Comparison of ENCODE assay signal across 12 cellular contexts in the genomic region with DNA sequence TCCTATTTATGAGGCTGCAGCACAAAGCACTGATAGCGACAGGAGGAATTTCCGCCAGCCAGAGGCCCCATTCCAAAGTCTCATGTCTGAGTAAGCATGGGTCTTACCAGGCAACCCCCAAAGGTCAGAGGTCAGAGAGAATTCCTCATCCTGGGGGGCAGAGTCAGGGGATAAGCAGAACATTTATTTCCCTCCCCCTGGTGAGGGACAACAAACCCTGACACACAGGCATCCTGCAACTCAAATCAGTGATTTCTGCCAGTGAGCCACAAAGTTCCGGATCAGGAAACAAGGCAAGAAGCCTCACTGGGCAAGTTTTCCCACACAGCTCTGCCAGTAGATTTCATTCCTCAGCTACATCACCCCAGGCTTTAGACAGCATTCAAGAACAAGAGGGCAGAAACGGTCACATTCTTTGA. TPM values are rescaled to one million over a fixed set of nuclear protein-coding genes. Genes with fewer than 3 reads are reported as not detected.
A peak's percentile ranks its signal among the peaks of the same experiment; 100 is the strongest.
DNase-seq lines count a peak whose midpoint lies in the region; TF ChIP-seq lines count a peak whose summit lies in the region.
"Had no signal": no experiment of that assay in that cellular context is flagged by ENCODE, and none has a peak within 500 bp of the region (broad histone marks: within the 10 kb centered on the region; RNA-seq: fewer than 3 reads in every experiment).

No MANE protein-coding gene starts in this region.

- peak; percentile 28 for DNase-seq in AG08396 (ENCODE audit: low spot score)
- DNase-seq in PC-9, result peak; percentile 39 to 83
- DNase-seq in fibroblast of peridontal ligament (ENCODE audit: extremely low read depth), result peak; percentile 80
- DNase-seq in globus pallidus (ENCODE audit: low spot score), result no peak
- no peak for DNase-seq in OCI-M1 (lab: John Stamatoyannopoulos, UW)
- DNase-seq in HAP-1 (ENCODE audit: low spot score in 2 of 2), result no peak
- no peak for DNase-seq in H7
- DNase-seq: KG1; NCI-H524 treated with DMSO at 0.1 percent for 48 hours; stimulated activated naive CD4-positive, alpha-beta T cell treated with Interleukin-2 at 50 U/mL for 16 hours had no signal

- peak overlapping the region; percentile 64 for H3K27ac ChIP-seq in PC-9
- H3K27ac ChIP-seq: BLaER1 had no signal

- POLR2A ChIA-PET in PC-9 (lab: Charles Lee; ENCODE audit: unreplicated experiment), result interaction anchor here (0.5 to 0.6 kb wide), 3 partner anchors 33 to 137 kb away, joined by 3 to 6 read pairs (median 3); no protein-coding TSS in a partner anchor

- H3K4me3 ChIP-seq in PC-9, result no peak overlapping the region
- no peak overlapping the region for H3K4me3 ChIP-seq in HAP-1
- no peak overlapping the region for H3K4me3 ChIP-seq in H7 (ENCODE audit: insufficient read depth, low read depth, low read length)
- H3K4me3 ChIP-seq: BLaER1 had no signal

- H3K4me1 Mint-ChIP-seq in nephron, result peaks cover 50% of the 10 kb centered on the region

- TF ChIP-seq CTCF in PC-9 (conservative IDR thresholded peaks at IDR 0.05) (no peak), nephron (IDR thresholded peaks at IDR 0.05; ENCODE audit: unreplicated experiment in 3 of 3) (no peak)

- no peaks in the 10 kb centered on the region for H3K9me2 ChIP-seq in PC-9 (ENCODE audit: insufficient read depth)

- peaks cover 89% of the 10 kb centered on the region for H3K79me2 ChIP-seq in PC-9 (ENCODE audit: low read depth)

- BruUV-seq in PC-9 (replicated peaks; lab: Mats Ljungman, UMichigan), result TSS peak; percentile 1

- H3K36me3 ChIP-seq in PC-9 (ENCODE audit: low read depth) (0 out of 2 replicates have a peak, but pooled peaks cover 15% of the 10 kb centered on the region), HAP-1 (replicated peaks) (no peaks in the 10 kb centered on the region), H7 (replicated peaks; ENCODE audit: control insufficient read depth, insufficient read depth, low read length) (no peaks in the 10 kb centered on the region)
- H3K36me3 ChIP-seq: BLaER1 had no signal

- H2AFZ ChIP-seq in PC-9, result no peak overlapping the region

- in situ Hi-C loops in HAP-1 (cut with MboI; ENCODE audit: low sequenced_read_pairs), result no loop called here

- CTCF ChIA-PET in PC-9 (lab: Charles Lee), result interaction anchor here (1.2 kb wide), 1 partner anchor 115 kb away, joined by 3 read pairs; no protein-coding TSS in a partner anchor

- peak overlapping the region in 1 of 3 experiments; percentile 15 for H3K4me3 Mint-ChIP-seq in nephron

- peaks cover 43% of the 10 kb centered on the region for H3F3A ChIP-seq in PC-9 (ENCODE audit: insufficient read depth, low read depth)

- no peaks in the 10 kb centered on the region for H3K9me3 Mint-ChIP-seq in nephron

- H3K4me1 ChIP-seq in PC-9 (replicated peaks; ENCODE audit: insufficient read depth), result peaks cover 78% of the 10 kb centered on the region
- no peaks in the 10 kb centered on the region for H3K4me1 ChIP-seq in HAP-1

- intact Hi-C loops in PC-9 (cut with micrococcal nuclease; ENCODE audit: unreplicated experiment), result loop anchor here (1.0 to 2.0 kb wide), 3 partner anchors 38 to 414 kb away; a partner anchor contains a TSS

- H4K20me1 ChIP-seq in PC-9 (ENCODE audit: insufficient read depth), result no peaks in the 10 kb centered on the region
- H4K20me1 ChIP-seq: BLaER1 had no signal

- H3K4me2 ChIP-seq in PC-9, result peak overlapping the region; percentile 15
- H3K4me2 ChIP-seq: BLaER1 had no signal

- H3K27me3 ChIP-seq in PC-9 (ENCODE audit: insufficient read depth, low read depth), result no peaks in the 10 kb centered on the region
- no peaks in the 10 kb centered on the region for H3K27me3 ChIP-seq in HAP-1 (ENCODE audit: low read depth)
- no peaks in the 10 kb centered on the region for H3K27me3 ChIP-seq in H7 (ENCODE audit: control insufficient read depth, insufficient read depth, low read length)
- H3K27me3 ChIP-seq: BLaER1 had no signal

- H3K36me3 Mint-ChIP-seq in nephron (ENCODE audit: low read depth), result no peaks in the 10 kb centered on the region

- H3K27ac Mint-ChIP-seq in nephron, result peak overlapping the region; percentile 65 to 92 (median 88)

- H3K9me3 ChIP-seq in PC-9 (ENCODE audit: insufficient read depth, low read depth) (no peaks in the 10 kb centered on the region), HAP-1 (no peaks in the 10 kb centered on the region; the same call in 1 of the 2 replicates)
- H3K9me3 ChIP-seq: BLaER1 had no signal

- H3K27me3 Mint-ChIP-seq in nephron (ENCODE audit: low read depth), result no peaks in the 10 kb centered on the region

RNA-seq across cellular contexts. Expression of a gene that starts 37.0 kb away (rescaled TPM):
- total RNA-seq in PC-9 (2021), result 71.1 and 103 TPM in 2 replicates
- 2.7 and 3.0 TPM in 2 replicates for total RNA-seq in H7 (2014; rRNA removed; shearing (Covaris generic))

Comparison
In these comparisons a context has a peak if more than half of its experiments do, and no peak if none do; other contexts are left out.
1. DNase-seq: peak in AG08396 (single experiment), PC-9 (2 of 2) and fibroblast of peridontal ligament (single experiment); none in globus pallidus (single experiment), OCI-M1 (single experiment), HAP-1 (0 of 2) and H7 (single experiment).
2. RNA of a gene that starts 37.0 kb away (total RNA-seq): 71.1 to 103 TPM in PC-9; 2.7 to 3.0 TPM in H7; every median in the first group is over 10 times any median in the second.